ENCODE assay signal across 9 cellular contexts in the genomic region with DNA sequence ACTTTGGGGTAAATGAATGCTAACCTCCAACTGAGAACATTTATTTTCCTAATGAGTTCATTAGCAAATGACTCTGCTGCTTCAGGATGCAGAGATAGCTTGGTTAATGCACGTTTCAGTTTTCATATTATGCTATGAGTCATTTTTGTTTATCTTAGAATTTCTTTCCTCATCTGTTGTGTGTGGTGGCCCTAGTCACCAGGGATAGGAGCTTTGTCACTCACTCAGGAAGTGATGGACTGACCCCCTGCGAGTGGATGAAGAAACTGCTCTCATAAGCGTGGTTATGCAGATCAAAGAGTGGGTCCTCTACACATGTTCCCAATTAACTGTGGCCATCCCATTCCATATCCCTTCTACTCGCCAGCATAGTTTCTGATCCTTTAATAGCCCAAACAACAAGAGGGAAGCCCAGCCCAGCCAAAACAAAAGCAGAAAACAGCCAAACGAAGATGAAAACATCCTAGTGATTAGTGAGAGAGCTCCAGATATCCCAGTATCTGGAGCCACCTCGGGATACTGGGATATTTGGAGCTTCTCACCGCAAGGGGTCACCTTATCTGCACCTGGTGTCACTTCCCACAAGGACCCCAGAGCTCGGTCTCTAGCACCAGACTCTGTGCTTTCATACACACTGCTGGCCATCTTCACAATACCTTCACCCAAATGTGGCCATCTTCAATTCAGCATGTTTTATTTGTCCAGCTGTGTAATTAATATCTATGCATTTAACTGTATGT. TPM values are rescaled to one million over a fixed set of nuclear protein-coding genes. Genes with fewer than 3 reads are reported as not detected.
DNase-seq lines count a peak whose midpoint lies in the region; ATAC-seq, FAIRE-seq and TF ChIP-seq lines count a peak whose summit lies in the region.
"Had no signal": no experiment of that assay in that cellular context is flagged by ENCODE, and none has a peak within 500 bp of the region (broad histone marks: within the 10 kb centered on the region; RNA-seq: fewer than 3 reads in every experiment).

No MANE protein-coding gene starts in this region.

- peaks cover 10% of the 10 kb centered on the region; the same call in 2 of the 3 replicates for H3K4me1 ChIP-seq in A549

- peak; percentile 15 to 47; a peak in 2 of 5 replicates for TF ChIP-seq RAD21 in A549 (conservative IDR thresholded peaks at IDR 0.05 in 1 of 2, IDR thresholded peaks at IDR 0.05 in 1 of 2)

- H3K4me3 ChIP-seq in A549: no peak overlapping the region
- H3K4me3 ChIP-seq in WERI-Rb-1 (ENCODE audit: low read depth, low read length): no peak overlapping the region
- H3K4me3 ChIP-seq: cardiac muscle cell had no signal

- 9% methylated on average over 8 of the region's 8 CpGs for WGBS in A549 (ENCODE audit: missing lambda C conversion rate)

- in situ Hi-C loops in GM13977 (cut with MboI; ENCODE audit: low pct_unique_long_range_greater_than_20kb, low sequenced_read_pairs, unreplicated experiment): no loop called here

- DNase-seq in A549 (ENCODE audit: low read depth in 1 of 2, low spot score in 1 of 2) (peak; percentile 48 to 57), GM13977 (ENCODE audit: low spot score) (peak; percentile 31), WERI-Rb-1 (no peak), kidney glomerular epithelial cell (lab: John Stamatoyannopoulos, UW) (peak; percentile 13), DMS79 treated with DMSO at 0.1 percent for 48 hours (lab: John Stamatoyannopoulos, UW) (no peak), DMS 273 (lab: John Stamatoyannopoulos, UW; ENCODE audit: unreplicated experiment) (no peak)
- DNase-seq in activated effector memory CD4-positive, alpha-beta T cell treated with Interleukin-2 at 50 U/mL for 16 hours: no peak

- peak overlapping the region; percentile 33 for H3K4me2 ChIP-seq in A549

- H3K36me3 ChIP-seq in WERI-Rb-1: no peaks in the 10 kb centered on the region
- H3K36me3 ChIP-seq: cardiac muscle cell had no signal

- no peak for TF ChIP-seq EP300 in A549 (IDR thresholded peaks at IDR 0.05)

- H3K9me3 ChIP-seq in A549 (no peaks in the 10 kb centered on the region), WERI-Rb-1 (ENCODE audit: severe bottlenecking) (no peaks in the 10 kb centered on the region)

- H3K27me3 ChIP-seq in WERI-Rb-1 (ENCODE audit: insufficient read depth, low read depth, severe bottlenecking): no peaks in the 10 kb centered on the region
- H3K27me3 ChIP-seq: cardiac muscle cell had no signal

- POLR2A ChIA-PET in A549 (lab: Yijun Ruan, JAX): no interaction called here

- peak; percentile 79 to 88; a peak in 5 of 6 replicates for ATAC-seq in A549
- ATAC-seq in HG03097 (IDR thresholded peaks at IDR 0.05; ENCODE audit: low FRiP score, unreplicated experiment): peak; percentile 65

- no peak for TF ChIP-seq POLR2A in A549 (IDR thresholded peaks at IDR 0.05; ENCODE audit: low read length)

- H3K27ac ChIP-seq in A549: no peak overlapping the region
- no peak overlapping the region for H3K27ac ChIP-seq in WERI-Rb-1
- H3K27ac ChIP-seq: cardiac muscle cell had no signal

- TF ChIP-seq CTCF in A549 (IDR thresholded peaks at IDR 0.05) (peak; percentile 25; the same call in 2 of the 3 replicates), GM13977 (IDR thresholded peaks at IDR 0.05; ENCODE audit: extremely low read depth, insufficient read depth, missing control alignments) (peak; percentile 49), WERI-Rb-1 (IDR thresholded peaks at IDR 0.05; ENCODE audit: low read depth, low read length) (peak; percentile 37)

- no peak for FAIRE-seq in A549 (lab: Jason Lieb, UNC)

- CTCF ChIA-PET in A549 (lab: Yijun Ruan, JAX): interaction anchor here (1.1 to 1.9 kb wide), 4 partner anchors 9 to 53 kb away, joined by 3 to 4 read pairs (median 4); a partner anchor contains a TSS

TF ChIP-seq in A549, 52 proteins besides CTCF, POLR2A, EP300 and RAD21:
- no peak for TF ChIP-seq CHD2 (IDR thresholded peaks at IDR 0.05; ENCODE audit: low read length, partially characterized antibody)
- 0 out of 2 replicates have a peak, but pooled peaks have one; percentile 20 for TF ChIP-seq FOSL2 (IDR thresholded peaks at IDR 0.05)
- peak; percentile 40; the same call in 1 of the 2 replicates for TF ChIP-seq FOSL2 (CRISPR knock-in tag; IDR thresholded peaks at IDR 0.05)

RNA-seq across cellular contexts. Expression of a gene that starts 8.6 kb away (rescaled TPM):
- polyA plus RNA-seq in A549 (2011; rRNA removed) (5.5 and 7.1 TPM in 2 replicates), A549 (2017; fragmentation: RNase III; extraction: RNeasy Plus Mini Kit Qiagen cat#74134 plus additional on column Dnase treatment) (0.43 to 0.80 TPM (median 0.43 TPM) in 3 replicates)
- polyA plus RNA-seq in A549 (2012; cell fraction: cytosol; rRNA removed): 0.29 and 0.30 TPM in 2 replicates
- 0.18 and 0.20 TPM in 2 replicates for polyA plus RNA-seq in A549 (2012; cell fraction: nucleus; rRNA removed)
- 4.4 and 4.6 TPM in 2 replicates for polyA minus RNA-seq in A549 (2011; rRNA and poly(A)+ RNA removed)

Comparison
In these comparisons a context has a peak if more than half of its experiments do, and no peak if none do; other contexts are left out.
1. DNase-seq: peak in A549 (2 of 2), GM13977 (single experiment) and kidney glomerular epithelial cell (single experiment); none in WERI-Rb-1 (single experiment), DMS79 treated with DMSO at 0.1 percent for 48 hours (single experiment), activated effector memory CD4-positive, alpha-beta T cell treated with Interleukin-2 at 50 U/mL for 16 hours (single experiment) and DMS 273 (single experiment).
2. Peak in every context shown above with its lines, with median percentiles within 50 percentile points of each other: CTCF ChIP-seq.